20 cellular contexts compared by ENCODE assay signal in genomic region chr10:11191673-11192072, GRCh38.
DNase-seq lines count a peak whose midpoint lies in the region; ATAC-seq and TF ChIP-seq lines count a peak whose summit lies in the region.
"Had no signal": no experiment of that assay in that cellular context is flagged by ENCODE, and none has a peak within 500 bp of the region (broad histone marks: within the 10 kb centered on the region; RNA-seq: fewer than 3 reads in every experiment).

No MANE protein-coding gene starts in this region.

- peaks cover 4% of the 10 kb centered on the region for H3K9me3 Mint-ChIP-seq in activated naive CD8-positive, alpha-beta T cell treated with anti-CD3 and anti-CD28 coated beads, Interleukin-2, amount 50 U/mL, for 24 hours
- H3K9me3 Mint-ChIP-seq: WTC11 had no signal

- DNase-seq in heart right ventricle = no peak
- no peak for DNase-seq in Right ventricle myocardium superior
- DNase-seq in activated naive CD8-positive, alpha-beta T cell treated with anti-CD3 and anti-CD28 coated beads, Interleukin-2, amount 50 U/mL, for 24 hours = no peak
- no peak for DNase-seq in mucosa of descending colon
- no peak for DNase-seq in SIG-M5 treated with dmso at 0.1 percent for 504 hours (lab: John Stamatoyannopoulos, UW; ENCODE audit: unreplicated experiment)
- DNase-seq in aorta = no peak
- DNase-seq in esophagus squamous epithelium (lab: John Stamatoyannopoulos, UW) = no peak
- no peak for DNase-seq in posterior cingulate gyrus
- DNase-seq: activated CD8-positive, alpha-beta memory T cell treated with anti-CD3 and anti-CD28 coated beads, Interleukin-2, amount 50 U/mL, for 4 hours; cortex of kidney; DMS153; kidney; MG63; midbrain; NCI-H774; Peyer's patch had no signal

- H3K4me1 ChIP-seq in heart right ventricle (peaks cover 4 to 80% (median 62%) of the 10 kb centered on the region in 9 donors), mucosa of descending colon (ENCODE audit: low read depth) (peaks cover 13% of the 10 kb centered on the region), aorta (ENCODE audit: control insufficient read depth in 1 of 2, insufficient read depth in 2 of 2, low read length in 2 of 2) (no peaks in the 10 kb centered on the region), esophagus squamous epithelium (peaks cover 4 to 59% (median 12%) of the 10 kb centered on the region in 3 donors)
- H3K4me1 ChIP-seq: pancreas had no signal

- intact Hi-C loops in heart right ventricle (cut with DNase I) (no loop called here), Right ventricle myocardium superior (cut with DNase I) (no loop called here), mucosa of descending colon (cut with DNase I, micrococcal nuclease) (no loop called here), aorta (cut with DNase I) (no loop called here), esophagus squamous epithelium (cut with DNase I) (no loop called here), posterior cingulate gyrus (cut with DNase I) (no loop called here)

- no peaks in the 10 kb centered on the region for H3K27me3 Mint-ChIP-seq in activated naive CD8-positive, alpha-beta T cell treated with anti-CD3 and anti-CD28 coated beads, Interleukin-2, amount 50 U/mL, for 24 hours

- H3K4me3 ChIP-seq in heart right ventricle (no peak overlapping the region), mucosa of descending colon (no peak overlapping the region), aorta (ENCODE audit: low read length in 2 of 2) (no peak overlapping the region), esophagus squamous epithelium (no peak overlapping the region)
- H3K4me3 ChIP-seq: esophagus muscularis mucosa, MG63, pancreas, Peyer's patch had no signal

- no peaks in the 10 kb centered on the region for H3K27me3 ChIP-seq in heart right ventricle
- no peaks in the 10 kb centered on the region for H3K27me3 ChIP-seq in aorta (ENCODE audit: control insufficient read depth in 1 of 2, insufficient read depth in 2 of 2, low read length in 1 of 2)
- no peaks in the 10 kb centered on the region for H3K27me3 ChIP-seq in esophagus squamous epithelium
- H3K27me3 ChIP-seq: esophagus muscularis mucosa, MG63, pancreas, Peyer's patch had no signal

- ATAC-seq in heart right ventricle = peak in 5 of 8 donors; percentile 2 to 28 (median 26)
- no peak for ATAC-seq in Right ventricle myocardium superior (ENCODE audit: poor library complexity)
- no peak for ATAC-seq in activated naive CD8-positive, alpha-beta T cell treated with anti-CD3 and anti-CD28 coated beads, Interleukin-2, amount 50 U/mL, for 24 hours
- peak; percentile 67 for ATAC-seq in mucosa of descending colon
- no peak for ATAC-seq in aorta (ENCODE audit: low FRiP score)
- ATAC-seq: HepG2 had no signal

- H3K27ac Mint-ChIP-seq in activated naive CD8-positive, alpha-beta T cell treated with anti-CD3 and anti-CD28 coated beads, Interleukin-2, amount 50 U/mL, for 24 hours = peak overlapping the region; percentile 84
- H3K27ac Mint-ChIP-seq: WTC11 had no signal

- H3K9me3 ChIP-seq in heart right ventricle (no peaks in the 10 kb centered on the region), mucosa of descending colon (no peaks in the 10 kb centered on the region), aorta (ENCODE audit: control insufficient read depth, low read length) (no peaks in the 10 kb centered on the region), esophagus squamous epithelium (no peaks in the 10 kb centered on the region)
- H3K9me3 ChIP-seq: esophagus muscularis mucosa, MG63, pancreas, Peyer's patch had no signal

- H3K36me3 ChIP-seq in heart right ventricle (peaks cover 0 to 31% (median 0%) of the 10 kb centered on the region in 9 donors), mucosa of descending colon (ENCODE audit: low read depth) (no peaks in the 10 kb centered on the region), aorta (ENCODE audit: control insufficient read depth in 1 of 2, insufficient read depth in 2 of 2, low read length in 1 of 2) (no peaks in the 10 kb centered on the region), esophagus squamous epithelium (peaks cover 0 to 5% (median 0%) of the 10 kb centered on the region in 3 donors)
- H3K36me3 ChIP-seq: MG63, pancreas, Peyer's patch had no signal

- no peak for TF ChIP-seq POLR2A in esophagus squamous epithelium (IDR thresholded peaks at IDR 0.05)

- H3K4me1 Mint-ChIP-seq in activated naive CD8-positive, alpha-beta T cell treated with anti-CD3 and anti-CD28 coated beads, Interleukin-2, amount 50 U/mL, for 24 hours = peaks cover 96% of the 10 kb centered on the region

- peak overlapping the region in 9 of 10 donors; percentile 34 to 76 (median 56) for H3K27ac ChIP-seq in heart right ventricle
- H3K27ac ChIP-seq in aorta (ENCODE audit: low read depth in 1 of 2, low read length in 2 of 2) = no peak overlapping the region
- H3K27ac ChIP-seq in esophagus squamous epithelium = peak overlapping the region in 1 of 4 donors; percentile 0
- H3K27ac ChIP-seq: pancreas, Peyer's patch had no signal

- 54 to 56% methylated on average over 5 of the region's 5 CpGs for WGBS in heart right ventricle, 2 donors
- 81 to 83% methylated on average over 5 of the region's 5 CpGs for WGBS in aorta, 2 donors
- WGBS in esophagus squamous epithelium, 2 donors = 69 to 73% methylated on average over 5 of the region's 5 CpGs

- H3K36me3 Mint-ChIP-seq in activated naive CD8-positive, alpha-beta T cell treated with anti-CD3 and anti-CD28 coated beads, Interleukin-2, amount 50 U/mL, for 24 hours (ENCODE audit: low read depth) = peaks cover 88% of the 10 kb centered on the region

- no peak for TF ChIP-seq CTCF in heart right ventricle (IDR thresholded peaks at IDR 0.05)
- no peak for TF ChIP-seq CTCF in mucosa of descending colon (IDR thresholded peaks at IDR 0.05)
- TF ChIP-seq CTCF in esophagus squamous epithelium (IDR thresholded peaks at IDR 0.05) = no peak

- no peak overlapping the region for H3K4me3 Mint-ChIP-seq in activated naive CD8-positive, alpha-beta T cell treated with anti-CD3 and anti-CD28 coated beads, Interleukin-2, amount 50 U/mL, for 24 hours
- H3K4me3 Mint-ChIP-seq: WTC11 had no signal

Comparison
In these comparisons a context has a peak if more than half of its experiments do, and no peak if none do; other contexts are left out.
1. ATAC-seq: peak in heart right ventricle (5 of 8) and mucosa of descending colon (single experiment); none in Right ventricle myocardium superior (single experiment), activated naive CD8-positive, alpha-beta T cell treated with anti-CD3 and anti-CD28 coated beads, Interleukin-2, amount 50 U/mL, for 24 hours (single experiment) and aorta (single experiment).
2. H3K27ac ChIP-seq: peak in heart right ventricle (9 of 10); none in aorta (0 of 2).